Comparison of ENCODE assay signal across 9 cellular contexts in genomic region chr20:10074513-10074912, GRCh38. TPM values are rescaled to one million over a fixed set of nuclear protein-coding genes. Genes with fewer than 3 reads are reported as not detected.
DNase-seq lines count a peak whose midpoint lies in the region; ATAC-seq and TF ChIP-seq lines count a peak whose summit lies in the region.
"Had no signal": no experiment of that assay in that cellular context is flagged by ENCODE, and none has a peak within 500 bp of the region (broad histone marks: within the 10 kb centered on the region; RNA-seq: fewer than 3 reads in every experiment).

No MANE protein-coding gene starts in this region.

- H3K4me3 ChIP-seq in WERI-Rb-1 (ENCODE audit: low read depth, low read length): no peak overlapping the region

- no peaks in the 10 kb centered on the region for H3K9me3 Mint-ChIP-seq in natural killer cell
- H3K9me3 Mint-ChIP-seq: central memory CD8-positive, alpha-beta T cell had no signal

- peaks cover 22 to 46% of the 10 kb centered on the region in 2 donors for H3K27me3 Mint-ChIP-seq in natural killer cell (ENCODE audit: low read depth in 2 of 2)

- no peak overlapping the region for H3K27ac ChIP-seq in WERI-Rb-1

- no peaks in the 10 kb centered on the region for H3K36me3 ChIP-seq in WERI-Rb-1

- ATAC-seq in HG03565 (IDR thresholded peaks at IDR 0.05; ENCODE audit: unreplicated experiment) (peak; percentile 66), HG03095 (IDR thresholded peaks at IDR 0.05; ENCODE audit: unreplicated experiment) (no peak), natural killer cell (no peak)

- DNase-seq in Daoy (ENCODE audit: low read depth) (peak; percentile 87), amniotic epithelial cell (ENCODE audit: low read depth) (peak; percentile 88), middle frontal gyrus (ENCODE audit: extremely low spot score, low spot score) (peak; percentile 58), natural killer cell (no peak), WERI-Rb-1 (no peak), cerebellar cortex (ENCODE audit: low spot score) (no peak)

- no peak overlapping the region for H3K4me3 Mint-ChIP-seq in natural killer cell
- H3K4me3 Mint-ChIP-seq: central memory CD8-positive, alpha-beta T cell had no signal

- no peaks in the 10 kb centered on the region for H3K36me3 Mint-ChIP-seq in natural killer cell

- H3K27ac Mint-ChIP-seq in natural killer cell: no peak overlapping the region

- intact Hi-C loops in natural killer cell (cut with micrococcal nuclease): no loop called here

- TF ChIP-seq CTCF in natural killer cell (IDR thresholded peaks at IDR 0.05) (no peak), WERI-Rb-1 (IDR thresholded peaks at IDR 0.05; ENCODE audit: low read depth, low read length) (no peak)

- H3K4me1 Mint-ChIP-seq in natural killer cell: no peaks in the 10 kb centered on the region
- H3K4me1 Mint-ChIP-seq: central memory CD8-positive, alpha-beta T cell had no signal

- H3K27me3 ChIP-seq in WERI-Rb-1 (ENCODE audit: insufficient read depth, low read depth, severe bottlenecking): no peaks in the 10 kb centered on the region

- H3K9me3 ChIP-seq in WERI-Rb-1 (ENCODE audit: severe bottlenecking): no peaks in the 10 kb centered on the region

RNA-seq across cellular contexts. Expression of gene ANKEF1, which starts 39.7 kb away (rescaled TPM):
- 5.2 and 6.6 TPM in 2 replicates for total RNA-seq in Daoy (2014; rRNA removed; shearing (Covaris generic))
- 1 to 10 TPM; 1.6 to 1.9 (median 1.8) TPM for total RNA-seq in natural killer cell

Comparison
In these comparisons a context has a peak if more than half of its experiments do, and no peak if none do; other contexts are left out.
1. DNase-seq: peak in Daoy (single experiment), amniotic epithelial cell (single experiment) and middle frontal gyrus (single experiment); none in natural killer cell (single experiment), WERI-Rb-1 (single experiment) and cerebellar cortex (single experiment).